Comparison of ENCODE assay signal across 8 cellular contexts in genomic region chr5:159515909-159516415, GRCh38.
DNase-seq lines count a peak whose midpoint lies in the region; ATAC-seq lines count a peak whose summit lies in the region.

No MANE protein-coding gene starts in this region.

- peaks cover 1% of the 10 kb centered on the region for H3K9me3 ChIP-seq in trophoblast cell (ENCODE audit: insufficient read depth, low read depth, low read length)

- no peak overlapping the region for H2BK120ac ChIP-seq in trophoblast cell (ENCODE audit: insufficient read depth, low read length, poor library complexity)

- H3K27me3 Mint-ChIP-seq in activated T-cell treated with anti-CD3 and anti-CD28 coated beads, Interleukin-2, amount 50 U/mL, for 24 hours: peaks cover 10% of the 10 kb centered on the region

- ATAC-seq in GM18519 (IDR thresholded peaks at IDR 0.05; ENCODE audit: low FRiP score, unreplicated experiment): peak; percentile 94
- ATAC-seq in HG02973 (IDR thresholded peaks at IDR 0.05; ENCODE audit: unreplicated experiment): peak; percentile 92

- no peak overlapping the region for H2AFZ ChIP-seq in trophoblast cell (ENCODE audit: insufficient read depth, low read length, poor library complexity)

- peaks cover 12 to 18% of the 10 kb centered on the region in 2 experiments for H3K4me1 ChIP-seq in trophoblast cell (ENCODE audit: control insufficient read depth in 1 of 2, insufficient read depth in 2 of 2, low read length in 2 of 2)

- peak overlapping the region; percentile 19 for H3K18ac ChIP-seq in trophoblast cell (ENCODE audit: low read length)

- H3K4me2 ChIP-seq in trophoblast cell (ENCODE audit: low read length): no peak overlapping the region

- H3K14ac ChIP-seq in trophoblast cell (ENCODE audit: low read length): no peak overlapping the region

- H4K8ac ChIP-seq in trophoblast cell (ENCODE audit: low read depth, low read length): no peak overlapping the region

- no peaks in the 10 kb centered on the region for H3K27me3 ChIP-seq in trophoblast cell (ENCODE audit: insufficient read depth, low read length)

- H3K4me1 Mint-ChIP-seq in activated T-cell treated with anti-CD3 and anti-CD28 coated beads, Interleukin-2, amount 50 U/mL, for 24 hours (ENCODE audit: low read depth): peaks cover 10% of the 10 kb centered on the region

- H3K36me3 ChIP-seq in trophoblast cell (ENCODE audit: control insufficient read depth in 1 of 2, insufficient read depth in 2 of 2, low read length in 2 of 2): no peaks in the 10 kb centered on the region

- no peak overlapping the region for H2AK5ac ChIP-seq in trophoblast cell (ENCODE audit: low read length)

- H3K9me3 Mint-ChIP-seq in activated T-cell treated with anti-CD3 and anti-CD28 coated beads, Interleukin-2, amount 50 U/mL, for 24 hours: no peaks in the 10 kb centered on the region

- H3K27ac Mint-ChIP-seq in activated T-cell treated with anti-CD3 and anti-CD28 coated beads, Interleukin-2, amount 50 U/mL, for 24 hours: no peak overlapping the region

- H3K4ac ChIP-seq in trophoblast cell (ENCODE audit: low read depth, low read length): no peak overlapping the region

- no peak overlapping the region for H2BK12ac ChIP-seq in trophoblast cell (ENCODE audit: low read length)

- H3K4me3 ChIP-seq in trophoblast cell (ENCODE audit: low read depth, low read length): no peak overlapping the region

- H3K79me1 ChIP-seq in trophoblast cell (ENCODE audit: low read length): peaks cover 5% of the 10 kb centered on the region

- H3K4me3 Mint-ChIP-seq in activated T-cell treated with anti-CD3 and anti-CD28 coated beads, Interleukin-2, amount 50 U/mL, for 24 hours: no peak overlapping the region

- no peaks in the 10 kb centered on the region for H3K36me3 Mint-ChIP-seq in activated T-cell treated with anti-CD3 and anti-CD28 coated beads, Interleukin-2, amount 50 U/mL, for 24 hours (ENCODE audit: low read depth)

- no peak overlapping the region for H3K23ac ChIP-seq in trophoblast cell (ENCODE audit: low read length)

- H4K12ac ChIP-seq in trophoblast cell (ENCODE audit: low read depth, low read length): no peak overlapping the region

- H3K9ac ChIP-seq in trophoblast cell (ENCODE audit: low read length): no peak overlapping the region

- no peak overlapping the region for H4K91ac ChIP-seq in trophoblast cell (ENCODE audit: low read depth, low read length)

- no peaks in the 10 kb centered on the region for H3K79me2 ChIP-seq in trophoblast cell (ENCODE audit: control insufficient read depth, insufficient read depth, low read length, poor library complexity)

- no CpG with 5 or more reads among the region's 10 CpGs for WGBS in trophoblast cell (ENCODE audit: extremely low coverage, insufficient coverage, insufficient read length)

- no peak overlapping the region for H3K27ac ChIP-seq in trophoblast cell (ENCODE audit: low read depth, low read length)

- no peak overlapping the region for H2BK5ac ChIP-seq in trophoblast cell (ENCODE audit: low read depth, low read length, poor library complexity)

- DNase-seq in AG08396 (ENCODE audit: low spot score) (peak; percentile 38), NOMO-1 treated with dmso at 0.1 percent for 144 hours (lab: John Stamatoyannopoulos, UW; ENCODE audit: unreplicated experiment) (peak; percentile 50), fibroblast of the conjunctiva (ENCODE audit: low read depth) (peak; percentile 20), trophoblast cell (peak; percentile 60 to 83), ureter (ENCODE audit: low spot score) (peak; percentile 57)
- DNase-seq in activated T-cell treated with anti-CD3 and anti-CD28 coated beads, Interleukin-2, amount 50 U/mL, for 24 hours: peak; percentile 85

Comparison
In these comparisons a context has a peak if more than half of its experiments do, and no peak if none do; other contexts are left out.
1. DNase-seq: peak in every context shown above with its lines; median percentile 85 in activated T-cell treated with anti-CD3 and anti-CD28 coated beads, Interleukin-2, amount 50 U/mL, for 24 hours; 72 in trophoblast cell; 57 in ureter; 50 in NOMO-1 treated with dmso at 0.1 percent for 144 hours; 38 in AG08396; 20 in fibroblast of the conjunctiva.